In the genomic region with DNA sequence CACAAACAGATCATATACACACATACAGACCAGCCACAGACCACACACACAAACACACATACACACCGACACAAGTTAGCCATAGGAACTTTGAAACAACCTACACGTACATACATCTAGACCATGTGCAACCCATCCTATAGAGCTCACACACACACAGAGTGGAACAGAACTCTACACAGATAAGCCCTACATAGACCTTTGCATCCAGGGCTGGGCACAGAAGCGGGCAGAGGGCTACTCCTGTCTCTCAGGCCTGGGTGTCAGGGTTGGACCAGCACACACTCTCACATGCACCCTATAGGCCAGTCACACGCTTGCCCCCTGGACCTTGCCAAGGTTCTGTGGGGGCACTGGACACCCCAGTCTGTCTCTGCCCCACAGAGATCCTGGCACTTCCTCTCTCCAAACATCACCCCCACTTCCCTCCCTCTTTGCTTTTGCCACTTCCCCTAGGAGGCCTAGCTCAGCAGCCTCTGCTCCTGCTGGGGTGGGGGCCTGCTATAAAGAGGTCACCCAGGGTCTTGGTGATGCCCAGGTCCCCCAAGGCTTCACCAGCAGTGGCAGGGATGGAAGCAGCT, we compare ENCODE assay signal across 10 cellular contexts. TPM values are rescaled to one million over a fixed set of nuclear protein-coding genes. Genes with fewer than 3 reads are reported as not detected.
DNase-seq lines count a peak whose midpoint lies in the region; ATAC-seq lines count a peak whose summit lies in the region.
"Had no signal": no experiment of that assay in that cellular context is flagged by ENCODE, and none has a peak within 500 bp of the region (broad histone marks: within the 10 kb centered on the region; RNA-seq: fewer than 3 reads in every experiment).

No MANE protein-coding gene starts in this region.

- peaks cover 60% of the 10 kb centered on the region for H3K4me1 ChIP-seq in CD8-positive, alpha-beta memory T cell (ENCODE audit: insufficient read depth, low read length)
- H3K4me1 ChIP-seq in rectal smooth muscle tissue (ENCODE audit: control insufficient read depth, insufficient read depth, low read length): peaks cover 28% of the 10 kb centered on the region

- H3K27ac ChIP-seq in CD8-positive, alpha-beta memory T cell (ENCODE audit: low read depth, low read length): peak overlapping the region; percentile 84
- peak overlapping the region; percentile 100 for H3K27ac ChIP-seq in epithelial cell of prostate
- H3K27ac ChIP-seq in rectal smooth muscle tissue (ENCODE audit: low read depth, low read length): peak overlapping the region; percentile 72

- no peak for DNase-seq in CD8-positive, alpha-beta memory T cell
- DNase-seq in NOMO-1 treated with DMSO at 0.1 percent for 48 hours (lab: John Stamatoyannopoulos, UW; ENCODE audit: unreplicated experiment) (peak; percentile 67), epithelial cell of prostate (ENCODE audit: low read depth, low spot score) (no peak), inferior parietal cortex (ENCODE audit: extremely low spot score) (no peak)
- DNase-seq: NCI-H446 treated with DMSO at 0.1 percent for 48 hours had no signal

- H3K27me3 ChIP-seq in CD8-positive, alpha-beta memory T cell (ENCODE audit: insufficient read depth, low read length, poor library complexity, severe bottlenecking): no peaks in the 10 kb centered on the region
- no peaks in the 10 kb centered on the region for H3K27me3 ChIP-seq in rectal smooth muscle tissue (ENCODE audit: control insufficient read depth, insufficient read depth, low read length)

- no peaks in the 10 kb centered on the region for H3K36me3 ChIP-seq in CD8-positive, alpha-beta memory T cell (ENCODE audit: insufficient read depth, low read length)
- no peaks in the 10 kb centered on the region for H3K36me3 ChIP-seq in rectal smooth muscle tissue (ENCODE audit: control insufficient read depth, insufficient read depth, low read length)

- ATAC-seq in activated CD4-positive, CD25-positive, alpha-beta regulatory T cell treated with anti-CD3 and anti-CD28 coated beads, Interleukin-2, amount 50 U/mL, for 24 hours: no peak
- ATAC-seq in GM18867 (IDR thresholded peaks at IDR 0.05; ENCODE audit: unreplicated experiment): no peak
- no peak for ATAC-seq in GM18519 (IDR thresholded peaks at IDR 0.05; ENCODE audit: low FRiP score, unreplicated experiment)

- POLR2A ChIA-PET in CD8-positive, alpha-beta memory T cell (lab: Charles Lee): no interaction called here

- H3K9ac ChIP-seq in rectal smooth muscle tissue (ENCODE audit: low read length): no peak overlapping the region

- CTCF ChIA-PET in CD8-positive, alpha-beta memory T cell (lab: Charles Lee): interaction anchor here (0.9 to 4.9 kb wide), 2 partner anchors 8 to 11 kb away, joined by 5 to 35 read pairs; no protein-coding TSS in a partner anchor

- no peak overlapping the region for H3K4me3 ChIP-seq in CD8-positive, alpha-beta memory T cell (ENCODE audit: low read length)
- H3K4me3 ChIP-seq in rectal smooth muscle tissue (ENCODE audit: low read length): no peak overlapping the region

- no peaks in the 10 kb centered on the region for H3K9me3 Mint-ChIP-seq in CD8-positive, alpha-beta memory T cell
- H3K9me3 Mint-ChIP-seq: activated T-cell treated with anti-CD3 and anti-CD28 coated beads, Interleukin-2, amount 50 U/mL, for 24 hours had no signal

- H3K27ac Mint-ChIP-seq in CD8-positive, alpha-beta memory T cell: no peak overlapping the region
- H3K27ac Mint-ChIP-seq: activated T-cell treated with anti-CD3 and anti-CD28 coated beads, Interleukin-2, amount 50 U/mL, for 24 hours had no signal

- H3K36me3 Mint-ChIP-seq in CD8-positive, alpha-beta memory T cell: peaks cover 0 to 4% (median 0%) of the 10 kb centered on the region in 3 donors

- no peaks in the 10 kb centered on the region for H3K9me3 ChIP-seq in CD8-positive, alpha-beta memory T cell (ENCODE audit: low read length)

- peaks cover 22 to 33% (median 27%) of the 10 kb centered on the region in 3 donors for H3K4me1 Mint-ChIP-seq in CD8-positive, alpha-beta memory T cell

- H3K4me3 Mint-ChIP-seq in CD8-positive, alpha-beta memory T cell: no peak overlapping the region
- H3K4me3 Mint-ChIP-seq: activated T-cell treated with anti-CD3 and anti-CD28 coated beads, Interleukin-2, amount 50 U/mL, for 24 hours had no signal

- peaks cover 0 to 3% of the 10 kb centered on the region in 2 donors for H3K27me3 Mint-ChIP-seq in CD8-positive, alpha-beta memory T cell
- H3K27me3 Mint-ChIP-seq: activated T-cell treated with anti-CD3 and anti-CD28 coated beads, Interleukin-2, amount 50 U/mL, for 24 hours had no signal

RNA-seq across cellular contexts. Expression of gene JUNB, which starts 5.8 kb away (rescaled TPM):
- total RNA-seq in CD8-positive, alpha-beta memory T cell: 100 to 1,000 TPM; 249 to 259 TPM
- polyA plus RNA-seq in CD8-positive, alpha-beta memory T cell: 1,529 TPM

RNA-seq across cellular contexts. Expression of gene HOOK2, which starts 10.2 kb away (rescaled TPM):
- total RNA-seq in CD8-positive, alpha-beta memory T cell: 10 to 100 TPM in 1 of 2 experiments, 1 to 10 TPM in 1; 9.8 to 11.4 TPM
- 2.9 TPM for polyA plus RNA-seq in CD8-positive, alpha-beta memory T cell

RNA-seq across cellular contexts. Expression of gene PRDX2, which starts 16.1 kb away (rescaled TPM):
- total RNA-seq in CD8-positive, alpha-beta memory T cell: 100 to 1,000 TPM; 183 to 184 TPM
- polyA plus RNA-seq in CD8-positive, alpha-beta memory T cell: 257 TPM

RNA-seq across cellular contexts. Expression of gene THSD8, which starts 16.3 kb away (rescaled TPM):
- total RNA-seq in CD8-positive, alpha-beta memory T cell: 10 to 100 TPM; 24.6 to 31.0 TPM
- not detected for polyA plus RNA-seq in CD8-positive, alpha-beta memory T cell

RNA-seq across cellular contexts. Expression of gene RNASEH2A, which starts 20.9 kb away (rescaled TPM):
- 10 to 100 TPM; 51.5 to 62.4 TPM for total RNA-seq in CD8-positive, alpha-beta memory T cell
- polyA plus RNA-seq in CD8-positive, alpha-beta memory T cell: 24.1 TPM
